ENCODE assay signal across 15 cellular contexts in the genomic region with DNA sequence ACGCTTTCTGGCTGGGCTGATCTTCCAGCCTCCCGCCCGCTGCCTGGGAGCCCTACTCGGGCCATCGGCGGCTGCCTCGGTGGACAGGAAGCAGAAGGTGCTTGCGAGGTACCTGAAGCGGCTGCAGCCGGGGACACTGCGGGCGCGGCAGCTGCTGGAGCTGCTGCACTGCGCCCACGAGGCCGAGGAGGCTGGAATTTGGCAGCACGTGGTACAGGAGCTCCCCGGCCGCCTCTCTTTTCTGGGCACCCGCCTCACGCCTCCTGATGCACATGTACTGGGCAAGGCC. TPM values are rescaled to one million over a fixed set of nuclear protein-coding genes. Genes with fewer than 3 reads are reported as not detected.
DNase-seq lines count a peak whose midpoint lies in the region; ATAC-seq lines count a peak whose summit lies in the region.
"Had no signal": no experiment of that assay in that cellular context is flagged by ENCODE, and none has a peak within 500 bp of the region (broad histone marks: within the 10 kb centered on the region; RNA-seq: fewer than 3 reads in every experiment).

No MANE protein-coding gene starts in this region.

- no peak overlapping the region for H3K4me3 Mint-ChIP-seq in dendritic cell treated with granulocyte-macrophage colony-stimulating factor and Interleukin-4, amounts not matched to agents 40 ng/mL and 50 ng/mL, for 4 days
- no peak overlapping the region for H3K4me3 Mint-ChIP-seq in stimulated activated memory B cell treated with anti-CD40 and anti-IgM and Interleukin-4, amounts not matched to agents 10 μg/mL and 1 μg/mL and 100 μg/mL, for 72 hours
- H3K4me3 Mint-ChIP-seq: CD8-positive, alpha-beta memory T cell had no signal

- ATAC-seq in stimulated activated memory B cell treated with anti-CD40 and anti-IgM and Interleukin-4, amounts not matched to agents 10 μg/mL and 1 μg/mL and 100 μg/mL, for 72 hours, result no peak
- ATAC-seq in GM19467 (IDR thresholded peaks at IDR 0.05; ENCODE audit: unreplicated experiment), result no peak
- ATAC-seq: HCT116 had no signal

- H3K9me3 Mint-ChIP-seq in dendritic cell treated with granulocyte-macrophage colony-stimulating factor and Interleukin-4, amounts not matched to agents 40 ng/mL and 50 ng/mL, for 4 days, result no peaks in the 10 kb centered on the region
- H3K9me3 Mint-ChIP-seq in stimulated activated memory B cell treated with anti-CD40 and anti-IgM and Interleukin-4, amounts not matched to agents 10 μg/mL and 1 μg/mL and 100 μg/mL, for 72 hours, result peaks cover 2% of the 10 kb centered on the region

- no peak overlapping the region for H3K4me3 ChIP-seq in H7 (ENCODE audit: insufficient read depth, low read depth, low read length)
- H3K4me3 ChIP-seq: BLaER1 had no signal

- intact Hi-C loops in dendritic cell treated with granulocyte-macrophage colony-stimulating factor and Interleukin-4, amounts not matched to agents 40 ng/mL and 50 ng/mL, for 4 days (cut with micrococcal nuclease), result no loop called here

- DNase-seq in DMS53 (lab: John Stamatoyannopoulos, UW) (peak; percentile 37), DMS53 treated with DMSO at 0.1 percent for 48 hours (lab: John Stamatoyannopoulos, UW; ENCODE audit: unreplicated experiment) (no peak), H7 (peak; percentile 61), NCI-H187 treated with DMSO at 0.1 percent for 48 hours (lab: John Stamatoyannopoulos, UW) (no peak), DMS 273 (lab: John Stamatoyannopoulos, UW; ENCODE audit: unreplicated experiment) (no peak)
- DNase-seq: Caco-2; CD8-positive, alpha-beta memory T cell; DND-41; KBM-7 had no signal

- H3K27me3 Mint-ChIP-seq in dendritic cell treated with granulocyte-macrophage colony-stimulating factor and Interleukin-4, amounts not matched to agents 40 ng/mL and 50 ng/mL, for 4 days, result no peaks in the 10 kb centered on the region
- no peaks in the 10 kb centered on the region for H3K27me3 Mint-ChIP-seq in stimulated activated memory B cell treated with anti-CD40 and anti-IgM and Interleukin-4, amounts not matched to agents 10 μg/mL and 1 μg/mL and 100 μg/mL, for 72 hours

- H3K36me3 Mint-ChIP-seq in dendritic cell treated with granulocyte-macrophage colony-stimulating factor and Interleukin-4, amounts not matched to agents 40 ng/mL and 50 ng/mL, for 4 days (ENCODE audit: low read depth), result peaks cover 100% of the 10 kb centered on the region
- peaks cover 86% of the 10 kb centered on the region for H3K36me3 Mint-ChIP-seq in stimulated activated memory B cell treated with anti-CD40 and anti-IgM and Interleukin-4, amounts not matched to agents 10 μg/mL and 1 μg/mL and 100 μg/mL, for 72 hours

- no peaks in the 10 kb centered on the region for H3K27me3 ChIP-seq in H7 (ENCODE audit: control insufficient read depth, insufficient read depth, low read length)
- H3K27me3 ChIP-seq: BLaER1 had no signal

- H3K27ac Mint-ChIP-seq in dendritic cell treated with granulocyte-macrophage colony-stimulating factor and Interleukin-4, amounts not matched to agents 40 ng/mL and 50 ng/mL, for 4 days, result peak overlapping the region; percentile 38
- peak overlapping the region; percentile 23 for H3K27ac Mint-ChIP-seq in stimulated activated memory B cell treated with anti-CD40 and anti-IgM and Interleukin-4, amounts not matched to agents 10 μg/mL and 1 μg/mL and 100 μg/mL, for 72 hours

- H3K4me1 Mint-ChIP-seq in dendritic cell treated with granulocyte-macrophage colony-stimulating factor and Interleukin-4, amounts not matched to agents 40 ng/mL and 50 ng/mL, for 4 days (ENCODE audit: low read depth), result peaks cover 93% of the 10 kb centered on the region
- H3K4me1 Mint-ChIP-seq in stimulated activated memory B cell treated with anti-CD40 and anti-IgM and Interleukin-4, amounts not matched to agents 10 μg/mL and 1 μg/mL and 100 μg/mL, for 72 hours, result peaks cover 76% of the 10 kb centered on the region
- H3K4me1 Mint-ChIP-seq: CD8-positive, alpha-beta memory T cell had no signal

- no peaks in the 10 kb centered on the region for H3K36me3 ChIP-seq in H7 (replicated peaks; ENCODE audit: control insufficient read depth, insufficient read depth, low read length)

RNA-seq across cellular contexts. Expression of a gene that starts 30.7 kb away (rescaled TPM):
- total RNA-seq in H7 (2014; rRNA removed; shearing (Covaris generic)), result not detected in 2 replicates
- total RNA-seq: A673 had no signal

RNA-seq across cellular contexts. Expression of a gene that starts 34.6 kb away (rescaled TPM):
- 55.9 and 63.1 TPM in 2 replicates for total RNA-seq in H7 (2014; rRNA removed; shearing (Covaris generic))

RNA-seq across cellular contexts. Expression of a gene that starts 36.7 kb away (rescaled TPM):
- 12.0 and 15.1 TPM in 2 replicates for total RNA-seq in H7 (2014; rRNA removed; shearing (Covaris generic))

Comparison
In these comparisons a context has a peak if more than half of its experiments do, and no peak if none do; other contexts are left out.
1. DNase-seq: peak in DMS53 (single experiment) and H7 (single experiment); none in DMS53 treated with DMSO at 0.1 percent for 48 hours (single experiment), NCI-H187 treated with DMSO at 0.1 percent for 48 hours (single experiment) and DMS 273 (single experiment).